In genomic region chr16:1183235-1183907, GRCh38 we compare ENCODE assay signal across 10 cellular contexts. TPM values are rescaled to one million over a fixed set of nuclear protein-coding genes. Genes with fewer than 3 reads are reported as not detected.
DNase-seq lines count a peak whose midpoint lies in the region; ATAC-seq and TF ChIP-seq lines count a peak whose summit lies in the region.
"Had no signal": no experiment of that assay in that cellular context is flagged by ENCODE, and none has a peak within 500 bp of the region (broad histone marks: within the 10 kb centered on the region; RNA-seq: fewer than 3 reads in every experiment).

No MANE protein-coding gene starts in this region.

- ATAC-seq in HG02571 (IDR thresholded peaks at IDR 0.05; ENCODE audit: unreplicated experiment) (no peak), HG02798 (IDR thresholded peaks at IDR 0.05; ENCODE audit: poor library complexity, unreplicated experiment) (no peak)
- ATAC-seq: natural killer cell treated with Interleukin-12 subunit alpha and Interleukin-12 subunit beta and Interleukin-15 and Interleukin-18, amount 100 ng/mL, for 72 hours had no signal

- no peaks in the 10 kb centered on the region for H3K9me3 Mint-ChIP-seq in chondrocyte (ENCODE audit: low read depth)
- H3K9me3 Mint-ChIP-seq: natural killer cell treated with Interleukin-12 subunit alpha and Interleukin-12 subunit beta and Interleukin-15 and Interleukin-18, amount 100 ng/mL, for 72 hours had no signal

- H3K4me1 Mint-ChIP-seq in chondrocyte (ENCODE audit: low read depth) = peaks cover 31% of the 10 kb centered on the region

- no peak overlapping the region for H3K4me3 Mint-ChIP-seq in chondrocyte (ENCODE audit: unreplicated experiment)
- H3K4me3 Mint-ChIP-seq: natural killer cell treated with Interleukin-12 subunit alpha and Interleukin-12 subunit beta and Interleukin-15 and Interleukin-18, amount 100 ng/mL, for 72 hours had no signal

- DNase-seq in ACHN (peak; percentile 81), NCI-H187 treated with DMSO at 0.1 percent for 48 hours (lab: John Stamatoyannopoulos, UW) (peak; percentile 58), chondrocyte (ENCODE audit: low spot score) (no peak), mucosa of gallbladder (ENCODE audit: low spot score) (peak; percentile 71), Kasumi-1 (lab: John Stamatoyannopoulos, UW) (no peak), GM10248 (ENCODE audit: extremely low spot score) (no peak)
- DNase-seq: SIG-M5 had no signal

- peak overlapping the region; percentile 61 for H3K27ac Mint-ChIP-seq in chondrocyte (ENCODE audit: unreplicated experiment)
- H3K27ac Mint-ChIP-seq: natural killer cell treated with Interleukin-12 subunit alpha and Interleukin-12 subunit beta and Interleukin-15 and Interleukin-18, amount 100 ng/mL, for 72 hours had no signal

- CTCF ChIA-PET in GM10248 (lab: Yijun Ruan, JAX) = no interaction called here

- peaks cover 2% of the 10 kb centered on the region for H3K36me3 Mint-ChIP-seq in chondrocyte (ENCODE audit: low read depth)
- H3K36me3 Mint-ChIP-seq: natural killer cell treated with Interleukin-12 subunit alpha and Interleukin-12 subunit beta and Interleukin-15 and Interleukin-18, amount 100 ng/mL, for 72 hours had no signal

- no peak for TF ChIP-seq CTCF in chondrocyte (IDR thresholded peaks at IDR 0.05)
- no peak for TF ChIP-seq CTCF in GM10248 (IDR thresholded peaks at IDR 0.05; ENCODE audit: control extremely low read depth, extremely low read depth, low read depth, missing control alignments)

- POLR2A ChIA-PET in GM10248 (lab: Yijun Ruan, JAX) = no interaction called here

- in situ Hi-C loops in ACHN (cut with HindIII; ENCODE audit: low pct_ligation_motif_present, low pct_unique_long_range_greater_than_20kb, low sequenced_read_pairs) = no loop called here

- no peaks in the 10 kb centered on the region for H3K27me3 Mint-ChIP-seq in chondrocyte (ENCODE audit: low read depth)
- H3K27me3 Mint-ChIP-seq: natural killer cell treated with Interleukin-12 subunit alpha and Interleukin-12 subunit beta and Interleukin-15 and Interleukin-18, amount 100 ng/mL, for 72 hours had no signal

RNA-seq across cellular contexts. Expression of gene CACNA1H, which starts 30.5 kb away (rescaled TPM):
- total RNA-seq in chondrocyte (55.9 to 73.4 TPM (median 73.2 TPM) in 3 replicates), mucosa of gallbladder (133 TPM)

RNA-seq across cellular contexts. Expression of gene TPSG1, which starts 41.7 kb away (rescaled TPM):
- not detected in 3 replicates for total RNA-seq in chondrocyte
- 1.6 TPM for total RNA-seq in mucosa of gallbladder

RNA-seq across cellular contexts. Expression of gene TPSB2, which starts 46.6 kb away (rescaled TPM):
- not detected in 3 replicates for total RNA-seq in chondrocyte
- 215 TPM for total RNA-seq in mucosa of gallbladder

RNA-seq across cellular contexts. Expression of gene TPSAB1, which starts 57.1 kb away (rescaled TPM):
- total RNA-seq in chondrocyte (not detected in 3 replicates), mucosa of gallbladder (139 TPM)

Comparison
In these comparisons a context has a peak if more than half of its experiments do, and no peak if none do; other contexts are left out.
1. DNase-seq: peak in ACHN (single experiment), NCI-H187 treated with DMSO at 0.1 percent for 48 hours (single experiment) and mucosa of gallbladder (single experiment); none in chondrocyte (single experiment), Kasumi-1 (0 of 2) and GM10248 (single experiment).
2. RNA of gene TPSB2, which starts 46.6 kb away (total RNA-seq): 215 TPM in mucosa of gallbladder (single experiment); not detected in chondrocyte; every median in the first group is over 100 times any median in the second.